In genomic region chr5:71445523-71446154, GRCh38 we compare ENCODE assay signal across 8 cellular contexts. TPM values are rescaled to one million over a fixed set of nuclear protein-coding genes. Genes with fewer than 3 reads are reported as not detected.
DNase-seq lines count a peak whose midpoint lies in the region; ATAC-seq, FAIRE-seq and TF ChIP-seq lines count a peak whose summit lies in the region.
"Not testable (repeated sequence)": the region's sequence is repeated elsewhere in the genome, so short reads cannot be mapped to it uniquely, and the experiment has no call there.

No MANE protein-coding gene starts in this region.

- not testable (repeated sequence) for H2AFZ ChIP-seq in OCI-LY1 (ENCODE audit: low read length); H1 (ENCODE audit: low read length)

- H2BK120ac ChIP-seq in H1 (replicated peaks; ENCODE audit: low read depth, low read length), result not testable (repeated sequence)

- H4K20me1 ChIP-seq in OCI-LY1 (ENCODE audit: insufficient read depth, low read length); H1 (replicated peaks in 1 of 2; ENCODE audit: control insufficient read depth in 1 of 2, insufficient read depth in 2 of 2, low read length in 2 of 2): not testable (repeated sequence)

- H3K4me1 ChIP-seq in HUES48 (ENCODE audit: control insufficient read depth, insufficient read depth, low read length); OCI-LY1 (ENCODE audit: insufficient read depth, low read length, severe bottlenecking); H1 (replicated peaks in 1 of 4; ENCODE audit: control insufficient read depth in 3 of 4, insufficient read depth in 4 of 4, low read length in 3 of 4): not testable (repeated sequence)
- H3K4me1 ChIP-seq in stomach, result peaks cover 0 to 15% (median 0%) of the 10 kb centered on the region in 4 donors

- not testable (repeated sequence) for H2BK20ac ChIP-seq in H1 (ENCODE audit: low read length)

- not testable (repeated sequence) for TF ChIP-seq CTCF in C4-2B (conservative IDR thresholded peaks at IDR 0.05); OCI-LY1 (IDR thresholded peaks at IDR 0.05; ENCODE audit: low read length); H1 (IDR thresholded peaks at IDR 0.05; ENCODE audit: control extremely low read depth in 1 of 3, insufficient read depth in 1 of 3, low read depth in 1 of 3, low read length in 3 of 3); stomach (IDR thresholded peaks at IDR 0.05)

- H3F3A ChIP-seq in OCI-LY1 (ENCODE audit: insufficient read depth, low read length), result not testable (repeated sequence)

- not testable (repeated sequence) for H4K91ac ChIP-seq in H1 (replicated peaks; ENCODE audit: insufficient read length, low read length)

- H3K4me2 ChIP-seq in OCI-LY1 (ENCODE audit: low read length) (peak overlapping the region; percentile 72; the same call in 1 of the 2 replicates), H1 (ENCODE audit: insufficient read depth in 1 of 2, low read depth in 2 of 2, low read length in 2 of 2) (peak overlapping the region; percentile 57 to 61)

- not testable (repeated sequence) for H3K4me1 Mint-ChIP-seq in activated CD4-positive, alpha-beta T cell treated with anti-CD3 and anti-CD28 coated beads, Interleukin-2, amount 10 ng/mL, durations not matched to agents 24 days and 14 days
- peaks cover 3 to 14% (median 12%) of the 10 kb centered on the region in 4 donors for H3K4me1 Mint-ChIP-seq in naive thymus-derived CD8-positive, alpha-beta T cell

- not testable (repeated sequence) for H2BK5ac ChIP-seq in H1 (ENCODE audit: low read depth, low read length)

- not testable (repeated sequence) for TF ChIP-seq EP300 in H1 (IDR thresholded peaks at IDR 0.05; ENCODE audit: borderline replicate concordance in 1 of 2, low read depth in 2 of 2, low read length in 2 of 2); stomach (IDR thresholded peaks at IDR 0.05)

- intact Hi-C loops in activated CD4-positive, alpha-beta T cell treated with anti-CD3 and anti-CD28 coated beads, Interleukin-2, amount 10 ng/mL, durations not matched to agents 24 days and 14 days (cut with micrococcal nuclease); stomach (cut with DNase I; ENCODE audit: low total_unique reads): not testable (repeated sequence)

- H3K27ac Mint-ChIP-seq in activated CD4-positive, alpha-beta T cell treated with anti-CD3 and anti-CD28 coated beads, Interleukin-2, amount 10 ng/mL, durations not matched to agents 24 days and 14 days; naive thymus-derived CD8-positive, alpha-beta T cell: not testable (repeated sequence)

- H3K27me3 ChIP-seq in HUES48 (ENCODE audit: control insufficient read depth, insufficient read depth, low read length) (peaks cover 22% of the 10 kb centered on the region), stomach (peaks cover 0 to 40% (median 6%) of the 10 kb centered on the region in 3 donors)
- H3K27me3 ChIP-seq in OCI-LY1 (ENCODE audit: insufficient read depth, low read length); H1 (replicated peaks in 1 of 4; ENCODE audit: control insufficient read depth in 3 of 4, extremely low read depth in 1 of 4, insufficient read depth in 3 of 4, low read length in 3 of 4): not testable (repeated sequence)

- H2BK15ac ChIP-seq in H1 (ENCODE audit: low read length), result not testable (repeated sequence)

- H3K4me3 ChIP-seq in HUES48 (ENCODE audit: low read depth, low read length) (peak overlapping the region; percentile 39), OCI-LY1 (ENCODE audit: low read depth, low read length, poor library complexity, severe bottlenecking) (peak overlapping the region; percentile 49), H1 (ENCODE audit: extremely low read depth in 1 of 4, insufficient read depth in 2 of 4, low read depth in 3 of 4, low read length in 4 of 4) (peak overlapping the region in 3 of 4 experiments; percentile 14 to 41 (median 14); a peak in 5 of 8 replicates), iPS-18c (ENCODE audit: insufficient read depth, low read depth, low read length) (peak overlapping the region; percentile 28; the same call in 1 of the 2 replicates), stomach (peak overlapping the region in 2 of 4 donors; percentile 17 to 29)

- TF ChIP-seq RAD21 in H1 (IDR thresholded peaks at IDR 0.05 in 1 of 2, conservative IDR thresholded peaks at IDR 0.05 in 1 of 2; ENCODE audit: low read depth in 2 of 2, low read length in 2 of 2), result not testable (repeated sequence)

- not testable (repeated sequence) for DNase-seq in activated CD4-positive, alpha-beta T cell treated with anti-CD3 and anti-CD28 coated beads, Interleukin-2, amount 10 ng/mL, durations not matched to agents 24 days and 14 days; H1 (ENCODE audit: low read depth in 1 of 2, low spot score in 2 of 2); naive thymus-derived CD8-positive, alpha-beta T cell
- DNase-seq in stomach, result peak; percentile 49

- H3K9me2 ChIP-seq in OCI-LY1 (ENCODE audit: low read depth, low read length), result not testable (repeated sequence)

- H4K8ac ChIP-seq in H1 (ENCODE audit: extremely low read depth, insufficient read depth, low read length), result not testable (repeated sequence)

- not testable (repeated sequence) for H3K23me2 ChIP-seq in H1 (ENCODE audit: low read depth, low read length)

- CTCF ChIA-PET in H1 (lab: Charles Lee; ENCODE audit: partially characterized antibody), result not testable (repeated sequence)

- not testable (repeated sequence) for H3K23ac ChIP-seq in H1 (ENCODE audit: insufficient read length)

- H3K56ac ChIP-seq in H1 (replicated peaks; ENCODE audit: insufficient read length, low read depth, low read length), result not testable (repeated sequence)

- H4K5ac ChIP-seq in H1 (ENCODE audit: insufficient read length, low read depth, low read length), result not testable (repeated sequence)

- H2AK5ac ChIP-seq in H1 (ENCODE audit: low read depth, low read length), result not testable (repeated sequence)

- H3K36me3 Mint-ChIP-seq in activated CD4-positive, alpha-beta T cell treated with anti-CD3 and anti-CD28 coated beads, Interleukin-2, amount 10 ng/mL, durations not matched to agents 24 days and 14 days (ENCODE audit: low read depth); naive thymus-derived CD8-positive, alpha-beta T cell: not testable (repeated sequence)

- peak; percentile 13 to 32 for ATAC-seq in naive thymus-derived CD8-positive, alpha-beta T cell

- H3K27me3 Mint-ChIP-seq in activated CD4-positive, alpha-beta T cell treated with anti-CD3 and anti-CD28 coated beads, Interleukin-2, amount 10 ng/mL, durations not matched to agents 24 days and 14 days, result peaks cover 37% of the 10 kb centered on the region
- H3K27me3 Mint-ChIP-seq in naive thymus-derived CD8-positive, alpha-beta T cell, result peaks cover 12 to 32% (median 24%) of the 10 kb centered on the region in 5 donors

- FAIRE-seq in H1 (lab: Jason Lieb, UNC), result peak; percentile 71

- H3K9me3 ChIP-seq in HUES48 (ENCODE audit: control insufficient read depth, insufficient read depth, low read length); OCI-LY1 (ENCODE audit: low read length); H1 (ENCODE audit: insufficient read depth in 2 of 2, low read depth in 1 of 2, low read length in 1 of 2); iPS-18c (ENCODE audit: control insufficient read depth, insufficient read depth, low read length); stomach: not testable (repeated sequence)

- not testable (repeated sequence) for H3K4ac ChIP-seq in H1 (replicated peaks; ENCODE audit: insufficient read length, low read depth, low read length)

- TF ChIP-seq POLR2A in H1 (IDR thresholded peaks at IDR 0.05; ENCODE audit: control extremely low read depth in 1 of 2, low read depth in 2 of 2, low read length in 2 of 2); stomach (IDR thresholded peaks at IDR 0.05): not testable (repeated sequence)

- H3K9ac ChIP-seq in HUES48 (ENCODE audit: low read depth, low read length); OCI-LY1 (ENCODE audit: low read length); H1 (replicated peaks in 1 of 4; ENCODE audit: extremely low read depth in 1 of 4, low read depth in 3 of 4, low read length in 3 of 4): not testable (repeated sequence)

- not testable (repeated sequence) for H3K9me3 Mint-ChIP-seq in activated CD4-positive, alpha-beta T cell treated with anti-CD3 and anti-CD28 coated beads, Interleukin-2, amount 10 ng/mL, durations not matched to agents 24 days and 14 days; naive thymus-derived CD8-positive, alpha-beta T cell

- not testable (repeated sequence) for H3K18ac ChIP-seq in H1 (ENCODE audit: extremely low read depth, low read length)

- peak overlapping the region; percentile 71 for H3K27ac ChIP-seq in C4-2B
- not testable (repeated sequence) for H3K27ac ChIP-seq in HUES48 (ENCODE audit: low read depth, low read length); OCI-LY1 (ENCODE audit: low read depth, low read length, poor library complexity, severe bottlenecking); H1 (ENCODE audit: low read depth, low read length); stomach

- 15% methylated on average over 12 of the region's 20 CpGs; no CpG with 5 or more reads in 1 of the 2 experiments for WGBS in H1 (ENCODE audit: extremely low coverage in 1 of 2, insufficient coverage in 1 of 2, insufficient read length in 1 of 2, insufficient replicate concordance in 2 of 2, low coverage in 1 of 2, low lambda C conversion rate in 2 of 2, missing lambda C conversion rate in 1 of 2), 2 experiments
- WGBS in stomach, 5 donors, result 2 to 5% (median 3%) methylated on average over 7 to 18 of the region's 20 CpGs

- H3K4me3 Mint-ChIP-seq in activated CD4-positive, alpha-beta T cell treated with anti-CD3 and anti-CD28 coated beads, Interleukin-2, amount 10 ng/mL, durations not matched to agents 24 days and 14 days, result peak overlapping the region; percentile 41
- peak overlapping the region in 5 of 10 donors; percentile 1 to 50 (median 15) for H3K4me3 Mint-ChIP-seq in naive thymus-derived CD8-positive, alpha-beta T cell

- H2BK12ac ChIP-seq in H1 (ENCODE audit: low read depth, low read length), result not testable (repeated sequence)

- POLR2A ChIA-PET in H1 (lab: Charles Lee; ENCODE audit: partially characterized antibody); naive thymus-derived CD8-positive, alpha-beta T cell (lab: Charles Lee): not testable (repeated sequence)

- H3K79me1 ChIP-seq in H1 (ENCODE audit: low read depth, low read length), result not testable (repeated sequence)

- not testable (repeated sequence) for H3K79me2 ChIP-seq in OCI-LY1 (ENCODE audit: insufficient read depth, low read length); H1 (ENCODE audit: control insufficient read depth in 1 of 2, insufficient read depth in 2 of 2, low read length in 2 of 2)

- not testable (repeated sequence) for H3K14ac ChIP-seq in H1 (ENCODE audit: insufficient read length)

- not testable (repeated sequence) for H3K36me3 ChIP-seq in HUES48 (ENCODE audit: control insufficient read depth, insufficient read depth, low read length); OCI-LY1 (ENCODE audit: insufficient read depth, low read length); H1 (ENCODE audit: control insufficient read depth in 2 of 4, insufficient read depth in 4 of 4, low read length in 3 of 4); stomach

RNA-seq across cellular contexts. Expression of gene BDP1, which starts 9.8 kb away (rescaled TPM):
- 39.1 and 39.4 TPM in 2 replicates for total RNA-seq in activated CD4-positive, alpha-beta T cell treated with anti-CD3 and anti-CD28 coated beads, Interleukin-2, amount 10 ng/mL, durations not matched to agents 24 days and 14 days
- 28.9 and 32.1 TPM in 2 replicates for total RNA-seq in H1 (2021; fragmentation: NEBNext Ultra II Directional; extraction: Animal tissue kit (Norgen Biotek cat#: 25700))
- polyA plus RNA-seq in H1 (2011; rRNA removed) (3.6 and 4.7 TPM in 2 replicates), stomach (1 to 10 TPM; 6.4 to 7.2 (median 6.7) TPM)
- 6.1 TPM for polyA plus RNA-seq in H1 (2011; cell fraction: cytosol; rRNA removed)
- polyA plus RNA-seq in H1 (2011; cell fraction: nucleus; rRNA removed), result 11.0 TPM
- polyA plus RNA-seq in H1 (2012, experiment 1 of 2), result 4.8 to 12.8 TPM (median 6.7 TPM) in 4 replicates
- polyA plus RNA-seq in H1 (2012, experiment 2 of 2), result 0.64 TPM
- 18.4 TPM for polyA plus RNA-seq in H1 (2013, experiment 1 of 2)
- polyA plus RNA-seq in H1 (2013, experiment 2 of 2), result 16.2 TPM
- 17.6 and 27.9 TPM in 2 replicates for polyA minus RNA-seq in H1 (2011; rRNA and poly(A)+ RNA removed)
- polyA minus RNA-seq in H1 (2011; cell fraction: cytosol; rRNA and poly(A)+ RNA removed), result 12.3 TPM
- 56.7 TPM for polyA minus RNA-seq in H1 (2011; cell fraction: nucleus; rRNA and poly(A)+ RNA removed)
- 10 to 100 TPM; 42.8 to 50.4 TPM for total RNA-seq in naive thymus-derived CD8-positive, alpha-beta T cell
- 10 to 100 TPM in 1 of 3 donors, 1 to 10 TPM in 2; 5.0 to 13.5 (median 5.2) TPM for polyA plus RNA-seq in naive thymus-derived CD8-positive, alpha-beta T cell
- 10 to 100 TPM; 25.1 to 90.7 (median 50.5) TPM for total RNA-seq in stomach
